14 cellular contexts compared by ENCODE assay signal in genomic region chr12:20629414-20630156, GRCh38.
DNase-seq lines count a peak whose midpoint lies in the region; ATAC-seq, FAIRE-seq and TF ChIP-seq lines count a peak whose summit lies in the region.
"Had no signal": no experiment of that assay in that cellular context is flagged by ENCODE, and none has a peak within 500 bp of the region (broad histone marks: within the 10 kb centered on the region; RNA-seq: fewer than 3 reads in every experiment).

No MANE protein-coding gene starts in this region.

- peaks cover 0 to 4% of the 10 kb centered on the region in 2 experiments for H3K36me3 ChIP-seq in endothelial cell of umbilical vein (ENCODE audit: control insufficient read depth in 2 of 2, extremely low read depth in 1 of 2, insufficient read depth in 2 of 2, low read length in 2 of 2)
- no peaks in the 10 kb centered on the region for H3K36me3 ChIP-seq in HepG2 (replicated peaks in 1 of 2; ENCODE audit: control insufficient read depth in 1 of 2, insufficient read depth in 2 of 2, low read length in 2 of 2)
- H3K36me3 ChIP-seq: tibial nerve had no signal

- FAIRE-seq in A549 (lab: Jason Lieb, UNC): peak; percentile 80
- FAIRE-seq in endothelial cell of umbilical vein (lab: Jason Lieb, UNC): no peak
- peak; percentile 12 for FAIRE-seq in HepG2 (lab: Jason Lieb, UNC)

- intact Hi-C loops in endothelial cell of umbilical vein (cut with micrococcal nuclease) (no loop called here), HepG2 (cut with micrococcal nuclease; ENCODE audit: unreplicated experiment) (loop anchor here (1.0 kb wide), 1 partner anchor 27 kb away; no protein-coding TSS in a partner anchor)

- peak overlapping the region; percentile 77 to 82 for H3K27ac ChIP-seq in A549
- no peak overlapping the region for H3K27ac ChIP-seq in endothelial cell of umbilical vein (ENCODE audit: insufficient read depth, low read depth, low read length)
- H3K27ac ChIP-seq in HepG2 (ENCODE audit: extremely low read length, insufficient read depth, low read length): peak overlapping the region; percentile 93

- BruUV-seq in endothelial cell of umbilical vein (replicated peaks; lab: Mats Ljungman, UMichigan) (no TSS peak), HepG2 (replicated peaks; lab: Mats Ljungman, UMichigan) (TSS peak; percentile 76)

- CTCF ChIA-PET in A549 (lab: Yijun Ruan, JAX): no interaction called here
- CTCF ChIA-PET in endothelial cell of umbilical vein (lab: Charles Lee): no interaction called here
- CTCF ChIA-PET in HepG2 (lab: Yijun Ruan, JAX; ENCODE audit: low intra/inter-chr PET ratio, low total read pairs): no interaction called here

- peaks cover 51% of the 10 kb centered on the region for H3K4me1 ChIP-seq in A549
- H3K4me1 ChIP-seq in endothelial cell of umbilical vein (ENCODE audit: control insufficient read depth, extremely low read depth, insufficient read depth, low read length): peaks cover 11% of the 10 kb centered on the region
- peaks cover 71% of the 10 kb centered on the region for H3K4me1 ChIP-seq in HepG2 (ENCODE audit: insufficient read depth, low read length)

- H3K9me1 ChIP-seq in endothelial cell of umbilical vein (replicated peaks; ENCODE audit: control insufficient read depth, extremely low read depth, insufficient read depth, low read length): no peaks in the 10 kb centered on the region

- H3K27me3 ChIP-seq in endothelial cell of umbilical vein (ENCODE audit: control insufficient read depth in 2 of 2, insufficient read depth in 2 of 2, low read length in 2 of 2) (no peaks in the 10 kb centered on the region), HepG2 (ENCODE audit: control insufficient read depth in 1 of 2, insufficient read depth in 2 of 2, low read length in 2 of 2) (no peaks in the 10 kb centered on the region)
- H3K27me3 ChIP-seq: tibial nerve had no signal

- no peaks in the 10 kb centered on the region for H4K20me1 ChIP-seq in endothelial cell of umbilical vein (replicated peaks; ENCODE audit: control insufficient read depth, extremely low read depth, insufficient read depth, low read length)
- no peaks in the 10 kb centered on the region for H4K20me1 ChIP-seq in HepG2 (ENCODE audit: insufficient read depth, low read length)

- H3K9me3 ChIP-seq in A549: no peaks in the 10 kb centered on the region
- no peaks in the 10 kb centered on the region for H3K9me3 ChIP-seq in endothelial cell of umbilical vein (replicated peaks; ENCODE audit: control insufficient read depth, insufficient read depth, low read length)
- H3K9me3 ChIP-seq in HepG2 (ENCODE audit: low read length): no peaks in the 10 kb centered on the region
- H3K9me3 ChIP-seq: tibial nerve had no signal

- TF ChIP-seq EP300 in A549 (IDR thresholded peaks at IDR 0.05): peak; percentile 15 to 43; a peak in 2 of 5 replicates
- 0 out of 4 replicates have a peak, but pooled peaks of 1 of the 2 experiments have one; percentile 40 for TF ChIP-seq EP300 in HepG2 (IDR thresholded peaks at IDR 0.05; ENCODE audit: low read depth in 2 of 2, low read length in 2 of 2)
- TF ChIP-seq EP300 in HepG2 (CRISPR knock-in tag; IDR thresholded peaks at IDR 0.05; ENCODE audit: borderline replicate concordance): peak; percentile 35; the same call in 1 of the 2 replicates

- TF ChIP-seq CTCF in A549 (IDR thresholded peaks at IDR 0.05) (no peak), endothelial cell of umbilical vein (IDR thresholded peaks at IDR 0.05; ENCODE audit: extremely low read depth in 1 of 2, insufficient read depth in 1 of 2, low read depth in 1 of 2, low read length in 2 of 2) (no peak), HepG2 (CRISPR knock-in tag; IDR thresholded peaks at IDR 0.05) (no peak)

- H3K4me2 ChIP-seq in A549: peak overlapping the region; percentile 75
- H3K4me2 ChIP-seq in endothelial cell of umbilical vein (ENCODE audit: insufficient read depth, low read length): no peak overlapping the region
- H3K4me2 ChIP-seq in HepG2 (ENCODE audit: low read depth, low read length): peak overlapping the region; percentile 81

- H3K4me3 ChIP-seq in A549: peak overlapping the region; percentile 0; the same call in 1 of the 3 replicates
- H3K4me3 ChIP-seq in endothelial cell of umbilical vein (replicated peaks in 1 of 3; ENCODE audit: insufficient read depth in 1 of 3, low read depth in 1 of 3, low read length in 3 of 3): no peak overlapping the region
- H3K4me3 ChIP-seq in HepG2 (replicated peaks in 1 of 3; ENCODE audit: insufficient read depth in 1 of 3, low read depth in 2 of 3, low read length in 3 of 3): peak overlapping the region; percentile 0 to 55 (median 37); a peak in 5 of 6 replicates
- H3K4me3 ChIP-seq: tibial nerve had no signal

- H3K79me2 ChIP-seq in endothelial cell of umbilical vein (ENCODE audit: control insufficient read depth, insufficient read depth, low read length) (no peaks in the 10 kb centered on the region), HepG2 (ENCODE audit: insufficient read depth, low read length) (no peaks in the 10 kb centered on the region)

- H2AFZ ChIP-seq in endothelial cell of umbilical vein (ENCODE audit: low read depth, low read length): no peak overlapping the region
- peak overlapping the region; percentile 65 for H2AFZ ChIP-seq in HepG2 (ENCODE audit: low read length)

- in situ Hi-C loops in HepG2 (cut with HindIII; ENCODE audit: extremely low pct_ligation_motif_present, low pct_unique_long_range_greater_than_20kb) (no loop called here), G401 (cut with HindIII; ENCODE audit: low sequenced_read_pairs) (no loop called here)

- TF ChIP-seq POLR2A in A549 (IDR thresholded peaks at IDR 0.05; ENCODE audit: low read length): no peak
- no peak for TF ChIP-seq POLR2A in endothelial cell of umbilical vein (IDR thresholded peaks at IDR 0.05; ENCODE audit: low read depth, low read length)
- TF ChIP-seq POLR2A in HepG2 (IDR thresholded peaks at IDR 0.05; ENCODE audit: insufficient read depth in 1 of 2, low read depth in 2 of 2, low read length in 2 of 2): peak in 1 of 2 experiments; percentile 28; a peak in 1 of 4 replicates

- H3K9ac ChIP-seq in endothelial cell of umbilical vein (replicated peaks; ENCODE audit: extremely low read depth, insufficient read depth, low read length): no peak overlapping the region
- H3K9ac ChIP-seq in HepG2 (ENCODE audit: insufficient read depth, low read depth, low read length): peak overlapping the region; percentile 62

- dilution Hi-C loops in endothelial cell of umbilical vein (cut with MboI; ENCODE audit: extremely low pct_ligation_motif_present, low sequenced_read_pairs): no loop called here

- DNase-seq in A549 (ENCODE audit: low read depth in 1 of 2, low spot score in 1 of 2): peak; percentile 61 to 89
- DNase-seq in LoVo (ENCODE audit: low spot score): peak; percentile 58
- DNase-seq in endothelial cell of umbilical vein (ENCODE audit: low read depth, low spot score): peak; percentile 81
- peak; percentile 84 for DNase-seq in HepG2 (ENCODE audit: low spot score)
- DNase-seq in NCI-H187 (lab: John Stamatoyannopoulos, UW): no peak
- DNase-seq in G401 (ENCODE audit: low spot score): no peak
- DNase-seq: activated B cell treated with CpG ODN at 0.5 μM for 24 hours; activated naive CD8-positive, alpha-beta T cell treated with anti-CD3 and anti-CD28 coated beads for 36 hours; islet precursor cell; NCI-H774; stimulated activated CD4-positive, alpha-beta T cell treated with anti-CD3 and anti-CD28 coated beads, Interleukin-15, amount 100 ng/mL, for 24 hours had no signal

- peak in 1 of 2 experiments; percentile 24; a peak in 2 of 5 replicates for TF ChIP-seq RAD21 in A549 (conservative IDR thresholded peaks at IDR 0.05 in 1 of 2, IDR thresholded peaks at IDR 0.05 in 1 of 2)
- no peak for TF ChIP-seq RAD21 in HepG2 (CRISPR knock-in tag; IDR thresholded peaks at IDR 0.05)

- POLR2A ChIA-PET in A549 (lab: Yijun Ruan, JAX) (no interaction called here), endothelial cell of umbilical vein (lab: Charles Lee) (no interaction called here), HepG2 (lab: Yijun Ruan, JAX) (no interaction called here)

- ATAC-seq in A549: peak; percentile 90 to 92
- ATAC-seq in HepG2: peak; percentile 89
- ATAC-seq in GM18517 (IDR thresholded peaks at IDR 0.05; ENCODE audit: unreplicated experiment): no peak
- ATAC-seq in GM21717 (IDR thresholded peaks at IDR 0.05; ENCODE audit: unreplicated experiment): no peak

- WGBS in A549 (ENCODE audit: missing lambda C conversion rate): 4% methylated on average over 6 of the region's 6 CpGs
- under 1% methylated on average over 6 of the region's 6 CpGs for WGBS in HepG2 (ENCODE audit: low lambda C conversion rate)

TF ChIP-seq in A549, 52 proteins besides CTCF, POLR2A, EP300 and RAD21 (continues in another document):
- TF ChIP-seq NFE2L2 (conservative IDR thresholded peaks at IDR 0.05; ENCODE audit: low read length): peak; percentile 45; the same call in 1 of the 2 replicates
- TF ChIP-seq JUN (IDR thresholded peaks at IDR 0.05): peak; percentile 28 to 44; a peak in 1 of 5 replicates
- no peak for TF ChIP-seq KDM5A (IDR thresholded peaks at IDR 0.05)
- peak in 1 of 2 experiments; percentile 48; a peak in 1 of 4 replicates for TF ChIP-seq CEBPB (IDR thresholded peaks at IDR 0.05)
- TF ChIP-seq TFCP2L1 (CRISPR knock-in tag; IDR thresholded peaks at IDR 0.05): no peak
- TF ChIP-seq JUNB (IDR thresholded peaks at IDR 0.05): peak; percentile 53
- TF ChIP-seq HOXB5 (CRISPR knock-in tag; IDR thresholded peaks at IDR 0.05): 0 out of 2 replicates have a peak, but pooled peaks have one; percentile 47

TF ChIP-seq in endothelial cell of umbilical vein, 7 proteins besides CTCF, POLR2A, EP300 and RAD21 (continues in another document):
- TF ChIP-seq GATA2 (IDR thresholded peaks at IDR 0.05; ENCODE audit: insufficient read depth, insufficient read length, low read depth, low read length) (no peak), FOS (IDR thresholded peaks at IDR 0.05; ENCODE audit: borderline replicate concordance, insufficient read depth, low read length) (no peak), POLR2AphosphoS5 (IDR thresholded peaks at IDR 0.05; ENCODE audit: insufficient read depth, low read depth, low read length) (no peak)
- TF ChIP-seq, protein P1, sequence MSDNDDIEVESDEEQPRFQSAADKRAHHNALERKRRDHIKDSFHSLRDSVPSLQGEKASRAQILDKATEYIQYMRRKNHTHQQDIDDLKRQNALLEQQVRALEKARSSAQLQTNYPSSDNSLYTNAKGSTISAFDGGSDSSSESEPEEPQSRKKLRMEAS (IDR thresholded peaks at IDR 0.05; ENCODE audit: insufficient read depth, insufficient read length): no peak

TF ChIP-seq in HepG2, 621 proteins besides CTCF, POLR2A, EP300 and RAD21 (continues in another document):
- TF ChIP-seq ZNF781 (CRISPR knock-in tag; IDR thresholded peaks at IDR 0.05; ENCODE audit: borderline replicate concordance, not compliant biosample characterization) (peak; percentile 65), ZNF549 (CRISPR knock-in tag; IDR thresholded peaks at IDR 0.05) (no peak), FOSL2 (CRISPR knock-in tag; IDR thresholded peaks at IDR 0.05) (peak; percentile 93), TP53 (CRISPR knock-in tag; conservative IDR thresholded peaks at IDR 0.05) (0 out of 2 replicates have a peak, but pooled peaks have one; percentile 37)
- TF ChIP-seq, protein P1 (IDR thresholded peaks at IDR 0.05): peak; percentile 89

Comparison
In these comparisons a context has a peak if more than half of its experiments do, and no peak if none do; other contexts are left out.
1. ATAC-seq: peak in A549 (2 of 2) and HepG2 (single experiment); none in GM18517 (single experiment) and GM21717 (single experiment).
2. DNase-seq: peak in A549 (2 of 2), LoVo (single experiment), endothelial cell of umbilical vein (single experiment) and HepG2 (single experiment); none in NCI-H187 (0 of 2) and G401 (single experiment).
3. H3K4me3 ChIP-seq: peak in A549 (single experiment) and HepG2 (3 of 3); none in endothelial cell of umbilical vein (0 of 3).